Comparison of ENCODE assay signal across 1 cellular context in the genomic region with DNA sequence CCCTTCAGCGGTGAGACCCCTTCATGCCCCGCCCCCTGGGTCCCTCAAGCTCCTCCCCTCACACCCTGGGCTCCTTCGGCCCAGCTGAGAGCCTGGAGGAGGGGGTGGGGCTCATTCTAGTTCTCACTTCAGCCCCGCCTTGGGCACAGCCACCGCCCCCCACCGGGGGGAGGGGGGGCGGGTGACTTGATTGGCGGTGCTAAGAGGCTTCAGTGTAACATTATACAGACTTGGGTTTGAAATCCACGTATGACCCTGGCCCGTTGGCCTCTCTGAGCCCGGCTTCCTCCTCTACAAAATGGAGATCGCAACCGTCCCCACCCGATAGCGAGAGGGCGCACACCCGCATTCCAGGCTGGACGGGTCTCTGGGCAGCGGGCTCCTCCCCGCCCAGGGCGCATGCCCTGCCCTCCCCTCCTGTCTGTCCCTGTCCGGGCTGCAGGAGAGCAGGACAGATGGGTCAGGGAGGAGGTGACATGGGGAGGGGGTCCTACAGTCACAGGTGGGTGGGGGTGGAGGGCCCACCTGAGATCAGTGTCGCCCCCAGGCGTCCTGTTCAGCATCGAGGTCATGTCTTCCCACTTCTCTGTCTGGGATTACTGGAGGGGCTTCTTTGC.
TF ChIP-seq lines count a peak whose summit lies in the region.

No MANE protein-coding gene starts in this region.

TF ChIP-seq in K562, 482 proteins besides CTCF, POLR2A, EP300 and RAD21 (continues in another document):
- no peak for TF ChIP-seq U2AF1 (optimal IDR thresholded peaks at IDR 0.05; ENCODE audit: low read depth, low read length)
- no peak for TF ChIP-seq EHMT2 (IDR thresholded peaks at IDR 0.05)
- TF ChIP-seq XRCC4 (IDR thresholded peaks at IDR 0.05; ENCODE audit: extremely low read depth, insufficient read depth, insufficient read length) = no peak
- TF ChIP-seq SUPT5H (IDR thresholded peaks at IDR 0.05) = peak; percentile 42; the same call in 1 of the 2 replicates
- no peak for TF ChIP-seq RBM34 (IDR thresholded peaks at IDR 0.05; ENCODE audit: borderline replicate concordance, insufficient read depth, low read length)
- TF ChIP-seq ZNF785 (CRISPR knock-in tag; IDR thresholded peaks at IDR 0.05) = no peak
- no peak for TF ChIP-seq MTF1 (CRISPR knock-in tag; IDR thresholded peaks at IDR 0.05; ENCODE audit: borderline replicate concordance)
- TF ChIP-seq DIDO1 (tag; IDR thresholded peaks at IDR 0.05; ENCODE audit: low read depth) = no peak
- no peak for TF ChIP-seq DACH1 (IDR thresholded peaks at IDR 0.05; ENCODE audit: partially characterized antibody)
- no peak for TF ChIP-seq ZFP30 (CRISPR knock-in tag; IDR thresholded peaks at IDR 0.05; ENCODE audit: borderline replicate concordance)
- TF ChIP-seq ARNT (IDR thresholded peaks at IDR 0.05) = no peak
- TF ChIP-seq TEAD2 (tag; IDR thresholded peaks at IDR 0.05) = peak; percentile 86
- TF ChIP-seq EZH2 (IDR thresholded peaks at IDR 0.05; ENCODE audit: borderline replicate concordance, low read depth, low read length) = no peak
- TF ChIP-seq SNRNP70 (optimal IDR thresholded peaks at IDR 0.05; ENCODE audit: low read depth, low read length) = no peak
- TF ChIP-seq ILF3 (IDR thresholded peaks at IDR 0.05; ENCODE audit: borderline replicate concordance) = no peak
- TF ChIP-seq, protein P1, sequence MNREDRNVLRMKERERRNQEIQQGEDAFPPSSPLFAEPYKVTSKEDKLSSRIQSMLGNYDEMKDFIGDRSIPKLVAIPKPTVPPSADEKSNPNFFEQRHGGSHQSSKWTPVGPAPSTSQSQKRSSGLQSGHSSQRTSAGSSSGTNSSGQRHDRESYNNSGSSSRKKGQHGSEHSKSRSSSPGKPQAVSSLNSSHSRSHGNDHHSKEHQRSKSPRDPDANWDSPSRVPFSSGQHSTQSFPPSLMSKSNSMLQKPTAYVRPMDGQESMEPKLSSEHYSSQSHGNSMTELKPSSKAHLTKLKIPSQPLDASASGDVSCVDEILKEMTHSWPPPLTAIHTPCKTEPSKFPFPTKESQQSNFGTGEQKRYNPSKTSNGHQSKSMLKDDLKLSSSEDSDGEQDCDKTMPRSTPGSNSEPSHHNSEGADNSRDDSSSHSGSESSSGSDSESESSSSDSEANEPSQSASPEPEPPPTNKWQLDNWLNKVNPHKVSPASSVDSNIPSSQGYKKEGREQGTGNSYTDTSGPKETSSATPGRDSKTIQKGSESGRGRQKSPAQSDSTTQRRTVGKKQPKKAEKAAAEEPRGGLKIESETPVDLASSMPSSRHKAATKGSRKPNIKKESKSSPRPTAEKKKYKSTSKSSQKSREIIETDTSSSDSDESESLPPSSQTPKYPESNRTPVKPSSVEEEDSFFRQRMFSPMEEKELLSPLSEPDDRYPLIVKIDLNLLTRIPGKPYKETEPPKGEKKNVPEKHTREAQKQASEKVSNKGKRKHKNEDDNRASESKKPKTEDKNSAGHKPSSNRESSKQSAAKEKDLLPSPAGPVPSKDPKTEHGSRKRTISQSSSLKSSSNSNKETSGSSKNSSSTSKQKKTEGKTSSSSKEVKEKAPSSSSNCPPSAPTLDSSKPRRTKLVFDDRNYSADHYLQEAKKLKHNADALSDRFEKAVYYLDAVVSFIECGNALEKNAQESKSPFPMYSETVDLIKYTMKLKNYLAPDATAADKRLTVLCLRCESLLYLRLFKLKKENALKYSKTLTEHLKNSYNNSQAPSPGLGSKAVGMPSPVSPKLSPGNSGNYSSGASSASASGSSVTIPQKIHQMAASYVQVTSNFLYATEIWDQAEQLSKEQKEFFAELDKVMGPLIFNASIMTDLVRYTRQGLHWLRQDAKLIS (CRISPR knock-in tag; IDR thresholded peaks at IDR 0.05) = no peak
- TF ChIP-seq GATAD2A (IDR thresholded peaks at IDR 0.05) = peak; percentile 37; the same call in 1 of the 2 replicates
- peak; percentile 83 to 86 for TF ChIP-seq NRF1 (conservative IDR thresholded peaks at IDR 0.05 in 1 of 2, IDR thresholded peaks at IDR 0.05 in 1 of 2)
- TF ChIP-seq, protein P2, sequence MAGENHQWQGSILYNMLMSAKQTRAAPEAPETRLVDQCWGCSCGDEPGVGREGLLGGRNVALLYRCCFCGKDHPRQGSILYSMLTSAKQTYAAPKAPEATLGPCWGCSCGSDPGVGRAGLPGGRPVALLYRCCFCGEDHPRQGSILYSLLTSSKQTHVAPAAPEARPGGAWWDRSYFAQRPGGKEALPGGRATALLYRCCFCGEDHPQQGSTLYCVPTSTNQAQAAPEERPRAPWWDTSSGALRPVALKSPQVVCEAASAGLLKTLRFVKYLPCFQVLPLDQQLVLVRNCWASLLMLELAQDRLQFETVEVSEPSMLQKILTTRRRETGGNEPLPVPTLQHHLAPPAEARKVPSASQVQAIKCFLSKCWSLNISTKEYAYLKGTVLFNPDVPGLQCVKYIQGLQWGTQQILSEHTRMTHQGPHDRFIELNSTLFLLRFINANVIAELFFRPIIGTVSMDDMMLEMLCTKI (IDR thresholded peaks at IDR 0.05; ENCODE audit: partially characterized antibody) = no peak
- no peak for TF ChIP-seq ZNF76 (CRISPR knock-in tag; IDR thresholded peaks at IDR 0.05; ENCODE audit: borderline replicate concordance)
- no peak for TF ChIP-seq ELF1 (tag; IDR thresholded peaks at IDR 0.05)
- TF ChIP-seq, protein P3, sequence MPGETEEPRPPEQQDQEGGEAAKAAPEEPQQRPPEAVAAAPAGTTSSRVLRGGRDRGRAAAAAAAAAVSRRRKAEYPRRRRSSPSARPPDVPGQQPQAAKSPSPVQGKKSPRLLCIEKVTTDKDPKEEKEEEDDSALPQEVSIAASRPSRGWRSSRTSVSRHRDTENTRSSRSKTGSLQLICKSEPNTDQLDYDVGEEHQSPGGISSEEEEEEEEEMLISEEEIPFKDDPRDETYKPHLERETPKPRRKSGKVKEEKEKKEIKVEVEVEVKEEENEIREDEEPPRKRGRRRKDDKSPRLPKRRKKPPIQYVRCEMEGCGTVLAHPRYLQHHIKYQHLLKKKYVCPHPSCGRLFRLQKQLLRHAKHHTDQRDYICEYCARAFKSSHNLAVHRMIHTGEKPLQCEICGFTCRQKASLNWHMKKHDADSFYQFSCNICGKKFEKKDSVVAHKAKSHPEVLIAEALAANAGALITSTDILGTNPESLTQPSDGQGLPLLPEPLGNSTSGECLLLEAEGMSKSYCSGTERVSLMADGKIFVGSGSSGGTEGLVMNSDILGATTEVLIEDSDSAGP (CRISPR knock-in tag; IDR thresholded peaks at IDR 0.05) = no peak
- TF ChIP-seq CBX3 (IDR thresholded peaks at IDR 0.05; ENCODE audit: borderline replicate concordance in 1 of 2, low read length in 2 of 2) = peak in 1 of 2 experiments; percentile 36; a peak in 1 of 3 replicates
- TF ChIP-seq, protein P4, sequence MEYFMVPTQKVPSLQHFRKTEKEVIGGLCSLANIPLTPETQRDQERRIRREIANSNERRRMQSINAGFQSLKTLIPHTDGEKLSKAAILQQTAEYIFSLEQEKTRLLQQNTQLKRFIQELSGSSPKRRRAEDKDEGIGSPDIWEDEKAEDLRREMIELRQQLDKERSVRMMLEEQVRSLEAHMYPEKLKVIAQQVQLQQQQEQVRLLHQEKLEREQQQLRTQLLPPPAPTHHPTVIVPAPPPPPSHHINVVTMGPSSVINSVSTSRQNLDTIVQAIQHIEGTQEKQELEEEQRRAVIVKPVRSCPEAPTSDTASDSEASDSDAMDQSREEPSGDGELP (CRISPR knock-in tag; IDR thresholded peaks at IDR 0.05; ENCODE audit: borderline replicate concordance) = peak; percentile 97
- no peak for TF ChIP-seq GATAD2B (IDR thresholded peaks at IDR 0.05; ENCODE audit: borderline replicate concordance)
- TF ChIP-seq, protein P5, sequence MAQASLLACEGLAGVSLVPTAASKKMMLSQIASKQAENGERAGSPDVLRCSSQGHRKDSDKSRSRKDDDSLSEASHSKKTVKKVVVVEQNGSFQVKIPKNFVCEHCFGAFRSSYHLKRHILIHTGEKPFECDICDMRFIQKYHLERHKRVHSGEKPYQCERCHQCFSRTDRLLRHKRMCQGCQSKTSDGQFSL (CRISPR knock-in tag; IDR thresholded peaks at IDR 0.05) = peak; percentile 84
- TF ChIP-seq, protein P5 (tag; IDR thresholded peaks at IDR 0.05) = peak in 1 of 2 experiments; percentile 71; a peak in 2 of 4 replicates
- TF ChIP-seq PURB (CRISPR knock-in tag; IDR thresholded peaks at IDR 0.05; ENCODE audit: low read depth) = no peak
- TF ChIP-seq TOE1 (IDR thresholded peaks at IDR 0.05; ENCODE audit: borderline replicate concordance) = no peak; the same call in 1 of the 2 replicates
- no peak for TF ChIP-seq TOE1 (CRISPR knock-in tag; IDR thresholded peaks at IDR 0.05; ENCODE audit: borderline replicate concordance, low read depth)
- peak; percentile 49; the same call in 1 of the 2 replicates for TF ChIP-seq NFRKB (IDR thresholded peaks at IDR 0.05; ENCODE audit: low read depth)
- TF ChIP-seq HDAC1 (IDR thresholded peaks at IDR 0.05) = peak in 1 of 2 experiments; percentile 27; a peak in 1 of 4 replicates
- TF ChIP-seq MAZ (CRISPR knock-in tag; conservative IDR thresholded peaks at IDR 0.05 in 1 of 2, IDR thresholded peaks at IDR 0.05 in 1 of 2) = peak; percentile 78 to 85
- no peak for TF ChIP-seq SREBF1 (IDR thresholded peaks at IDR 0.05; ENCODE audit: borderline replicate concordance, low read depth, low read length)
- TF ChIP-seq NFE2 (IDR thresholded peaks at IDR 0.05; ENCODE audit: low read depth) = no peak
- peak; percentile 78 for TF ChIP-seq TEAD4 (IDR thresholded peaks at IDR 0.05; ENCODE audit: low read length)
- TF ChIP-seq TEAD4 (CRISPR knock-in tag; IDR thresholded peaks at IDR 0.05; ENCODE audit: borderline replicate concordance) = peak; percentile 90
- TF ChIP-seq, protein P6, sequence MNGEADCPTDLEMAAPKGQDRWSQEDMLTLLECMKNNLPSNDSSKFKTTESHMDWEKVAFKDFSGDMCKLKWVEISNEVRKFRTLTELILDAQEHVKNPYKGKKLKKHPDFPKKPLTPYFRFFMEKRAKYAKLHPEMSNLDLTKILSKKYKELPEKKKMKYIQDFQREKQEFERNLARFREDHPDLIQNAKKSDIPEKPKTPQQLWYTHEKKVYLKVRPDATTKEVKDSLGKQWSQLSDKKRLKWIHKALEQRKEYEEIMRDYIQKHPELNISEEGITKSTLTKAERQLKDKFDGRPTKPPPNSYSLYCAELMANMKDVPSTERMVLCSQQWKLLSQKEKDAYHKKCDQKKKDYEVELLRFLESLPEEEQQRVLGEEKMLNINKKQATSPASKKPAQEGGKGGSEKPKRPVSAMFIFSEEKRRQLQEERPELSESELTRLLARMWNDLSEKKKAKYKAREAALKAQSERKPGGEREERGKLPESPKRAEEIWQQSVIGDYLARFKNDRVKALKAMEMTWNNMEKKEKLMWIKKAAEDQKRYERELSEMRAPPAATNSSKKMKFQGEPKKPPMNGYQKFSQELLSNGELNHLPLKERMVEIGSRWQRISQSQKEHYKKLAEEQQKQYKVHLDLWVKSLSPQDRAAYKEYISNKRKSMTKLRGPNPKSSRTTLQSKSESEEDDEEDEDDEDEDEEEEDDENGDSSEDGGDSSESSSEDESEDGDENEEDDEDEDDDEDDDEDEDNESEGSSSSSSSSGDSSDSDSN (IDR thresholded peaks at IDR 0.05; ENCODE audit: borderline replicate concordance in 1 of 2, low read depth in 2 of 2, low read length in 2 of 2) = 0 out of 4 replicates have a peak, but pooled peaks of 1 of the 2 experiments have one; percentile 52
- peak; percentile 47 for TF ChIP-seq ZBTB7A (IDR thresholded peaks at IDR 0.05; ENCODE audit: borderline replicate concordance, control insufficient read depth, low read depth, low read length)
- TF ChIP-seq, protein P7, sequence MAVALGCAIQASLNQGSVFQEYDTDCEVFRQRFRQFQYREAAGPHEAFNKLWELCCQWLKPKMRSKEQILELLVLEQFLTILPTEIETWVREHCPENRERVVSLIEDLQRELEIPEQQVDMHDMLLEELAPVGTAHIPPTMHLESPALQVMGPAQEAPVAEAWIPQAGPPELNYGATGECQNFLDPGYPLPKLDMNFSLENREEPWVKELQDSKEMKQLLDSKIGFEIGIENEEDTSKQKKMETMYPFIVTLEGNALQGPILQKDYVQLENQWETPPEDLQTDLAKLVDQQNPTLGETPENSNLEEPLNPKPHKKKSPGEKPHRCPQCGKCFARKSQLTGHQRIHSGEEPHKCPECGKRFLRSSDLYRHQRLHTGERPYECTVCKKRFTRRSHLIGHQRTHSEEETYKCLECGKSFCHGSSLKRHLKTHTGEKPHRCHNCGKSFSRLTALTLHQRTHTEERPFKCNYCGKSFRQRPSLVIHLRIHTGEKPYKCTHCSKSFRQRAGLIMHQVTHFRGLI (CRISPR knock-in tag; IDR thresholded peaks at IDR 0.05) = no peak
- TF ChIP-seq ETV5 (CRISPR knock-in tag; IDR thresholded peaks at IDR 0.05; ENCODE audit: low read depth) = no peak
- TF ChIP-seq, protein P8, sequence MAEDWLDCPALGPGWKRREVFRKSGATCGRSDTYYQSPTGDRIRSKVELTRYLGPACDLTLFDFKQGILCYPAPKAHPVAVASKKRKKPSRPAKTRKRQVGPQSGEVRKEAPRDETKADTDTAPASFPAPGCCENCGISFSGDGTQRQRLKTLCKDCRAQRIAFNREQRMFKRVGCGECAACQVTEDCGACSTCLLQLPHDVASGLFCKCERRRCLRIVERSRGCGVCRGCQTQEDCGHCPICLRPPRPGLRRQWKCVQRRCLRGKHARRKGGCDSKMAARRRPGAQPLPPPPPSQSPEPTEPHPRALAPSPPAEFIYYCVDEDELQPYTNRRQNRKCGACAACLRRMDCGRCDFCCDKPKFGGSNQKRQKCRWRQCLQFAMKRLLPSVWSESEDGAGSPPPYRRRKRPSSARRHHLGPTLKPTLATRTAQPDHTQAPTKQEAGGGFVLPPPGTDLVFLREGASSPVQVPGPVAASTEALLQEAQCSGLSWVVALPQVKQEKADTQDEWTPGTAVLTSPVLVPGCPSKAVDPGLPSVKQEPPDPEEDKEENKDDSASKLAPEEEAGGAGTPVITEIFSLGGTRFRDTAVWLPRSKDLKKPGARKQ (CRISPR knock-in tag; IDR thresholded peaks at IDR 0.05) = no peak
- TF ChIP-seq ZNF253 (CRISPR knock-in tag; conservative IDR thresholded peaks at IDR 0.05) = no peak
